9 cellular contexts compared by ENCODE assay signal in genomic region chr9:121286973-121287721, GRCh38. TPM values are rescaled to one million over a fixed set of nuclear protein-coding genes. Genes with fewer than 3 reads are reported as not detected.
DNase-seq lines count a peak whose midpoint lies in the region; ATAC-seq and TF ChIP-seq lines count a peak whose summit lies in the region.
"Had no signal": no experiment of that assay in that cellular context is flagged by ENCODE, and none has a peak within 500 bp of the region (broad histone marks: within the 10 kb centered on the region; RNA-seq: fewer than 3 reads in every experiment).

No MANE protein-coding gene starts in this region.

- DNase-seq in EH (ENCODE audit: low read depth) (peak; percentile 96), M059J (ENCODE audit: low read depth) (peak; percentile 98), Right ventricle myocardium superior (peak; percentile 89), ovary (peak; percentile 85 to 92 (median 87)), NCI-H1930 (lab: John Stamatoyannopoulos, UW) (no peak)
- DNase-seq in activated T-helper 2 cell treated with anti-CD3 and anti-CD28 coated beads, Interferon-gamma antibody, Interleukin-2, Interleukin-4, amounts not matched to agents 10 μg/mL and 5 μg/mL and 100 μg/mL, durations not matched to agents 14 hours and 24 hours and 36 hours (ENCODE audit: low spot score): no peak
- DNase-seq: activated B cell treated with CpG ODN at 0.5 μM for 24 hours had no signal

- WGBS in ovary, 3 donors: 7 to 11% (median 8%) methylated on average over 13 of the region's 13 CpGs

- peak in 1 of 3 donors; percentile 20 for TF ChIP-seq CTCF in ovary (IDR thresholded peaks at IDR 0.05)

- H3K9me3 ChIP-seq in ovary: no peaks in the 10 kb centered on the region

- no peaks in the 10 kb centered on the region for H3K9me3 Mint-ChIP-seq in activated T-helper 2 cell treated with anti-CD3 and anti-CD28 coated beads, Interferon-gamma antibody, Interleukin-2, Interleukin-4, amounts not matched to agents 10 μg/mL and 5 μg/mL and 100 μg/mL, durations not matched to agents 14 hours and 24 hours and 36 hours
- H3K9me3 Mint-ChIP-seq: activated B cell treated with CpG ODN at 0.5 μM for 24 hours had no signal

- TF ChIP-seq EP300 in ovary (IDR thresholded peaks at IDR 0.05): peak; percentile 32

- no peaks in the 10 kb centered on the region for H3K27me3 ChIP-seq in ovary

- H3K4me3 ChIP-seq in ovary: no peak overlapping the region

- intact Hi-C loops in activated T-helper 2 cell treated with anti-CD3 and anti-CD28 coated beads, Interferon-gamma antibody, Interleukin-2, Interleukin-4, amounts not matched to agents 10 μg/mL and 5 μg/mL and 100 μg/mL, durations not matched to agents 14 hours and 24 hours and 36 hours (cut with micrococcal nuclease): no loop called here
- intact Hi-C loops in Right ventricle myocardium superior (cut with DNase I): no loop called here
- intact Hi-C loops in ovary (cut with DNase I): no loop called here

- peaks cover 50% of the 10 kb centered on the region for H3K4me1 ChIP-seq in ovary (ENCODE audit: insufficient read depth)

- H3K36me3 Mint-ChIP-seq in activated T-helper 2 cell treated with anti-CD3 and anti-CD28 coated beads, Interferon-gamma antibody, Interleukin-2, Interleukin-4, amounts not matched to agents 10 μg/mL and 5 μg/mL and 100 μg/mL, durations not matched to agents 14 hours and 24 hours and 36 hours (ENCODE audit: low read depth): no peaks in the 10 kb centered on the region

- H3K27me3 Mint-ChIP-seq in activated T-helper 2 cell treated with anti-CD3 and anti-CD28 coated beads, Interferon-gamma antibody, Interleukin-2, Interleukin-4, amounts not matched to agents 10 μg/mL and 5 μg/mL and 100 μg/mL, durations not matched to agents 14 hours and 24 hours and 36 hours (ENCODE audit: low read depth): no peaks in the 10 kb centered on the region
- H3K27me3 Mint-ChIP-seq: activated B cell treated with CpG ODN at 0.5 μM for 24 hours had no signal

- ATAC-seq in Right ventricle myocardium superior (ENCODE audit: poor library complexity) (peak; percentile 67), GM18505 (IDR thresholded peaks at IDR 0.05; ENCODE audit: unreplicated experiment) (no peak), HG03342 (IDR thresholded peaks at IDR 0.05; ENCODE audit: unreplicated experiment) (no peak)

- H3K27ac ChIP-seq in ovary: peak overlapping the region; percentile 93 to 94

- TF ChIP-seq POLR2A in ovary (IDR thresholded peaks at IDR 0.05): no peak
- TF ChIP-seq POLR2A in GM18505 (IDR thresholded peaks at IDR 0.05; ENCODE audit: borderline replicate concordance, extremely low read depth, insufficient read depth, insufficient read length): no peak

- H3K27ac Mint-ChIP-seq in activated T-helper 2 cell treated with anti-CD3 and anti-CD28 coated beads, Interferon-gamma antibody, Interleukin-2, Interleukin-4, amounts not matched to agents 10 μg/mL and 5 μg/mL and 100 μg/mL, durations not matched to agents 14 hours and 24 hours and 36 hours: peak overlapping the region; percentile 49
- H3K27ac Mint-ChIP-seq: activated B cell treated with CpG ODN at 0.5 μM for 24 hours had no signal

- no peaks in the 10 kb centered on the region for H3K36me3 ChIP-seq in ovary

- peaks cover 23% of the 10 kb centered on the region for H3K4me1 Mint-ChIP-seq in activated T-helper 2 cell treated with anti-CD3 and anti-CD28 coated beads, Interferon-gamma antibody, Interleukin-2, Interleukin-4, amounts not matched to agents 10 μg/mL and 5 μg/mL and 100 μg/mL, durations not matched to agents 14 hours and 24 hours and 36 hours (ENCODE audit: low read depth)

- H3K4me3 Mint-ChIP-seq in activated T-helper 2 cell treated with anti-CD3 and anti-CD28 coated beads, Interferon-gamma antibody, Interleukin-2, Interleukin-4, amounts not matched to agents 10 μg/mL and 5 μg/mL and 100 μg/mL, durations not matched to agents 14 hours and 24 hours and 36 hours (ENCODE audit: low read depth): no peak overlapping the region
- H3K4me3 Mint-ChIP-seq: activated B cell treated with CpG ODN at 0.5 μM for 24 hours had no signal

RNA-seq across cellular contexts. Expression of gene GSN, which starts 19.2 kb away (rescaled TPM):
- 142 and 207 TPM in 2 replicates for total RNA-seq in M059J (2014; rRNA removed; shearing (Covaris generic))
- 1.1 and 1.9 TPM in 2 replicates for total RNA-seq in activated T-helper 2 cell treated with anti-CD3 and anti-CD28 coated beads, Interferon-gamma antibody, Interleukin-2, Interleukin-4, amounts not matched to agents 10 μg/mL and 5 μg/mL and 100 μg/mL, durations not matched to agents 14 hours and 24 hours and 36 hours
- total RNA-seq in Right ventricle myocardium superior (837 TPM), ovary (100 to 1,000 TPM; 188 to 706 (median 295) TPM)
- 100 to 1,000 TPM; 370 to 406 TPM for polyA plus RNA-seq in ovary

Comparison
In these comparisons a context has a peak if more than half of its experiments do, and no peak if none do; other contexts are left out.
1. DNase-seq: peak in EH (single experiment), M059J (single experiment), Right ventricle myocardium superior (single experiment) and ovary (5 of 5); none in activated T-helper 2 cell treated with anti-CD3 and anti-CD28 coated beads, Interferon-gamma antibody, Interleukin-2, Interleukin-4, amounts not matched to agents 10 μg/mL and 5 μg/mL and 100 μg/mL, durations not matched to agents 14 hours and 24 hours and 36 hours (single experiment) and NCI-H1930 (0 of 2).
2. RNA of gene GSN, which starts 19.2 kb away (total RNA-seq): 837 TPM in Right ventricle myocardium superior (single experiment), 188 to 706 TPM in ovary and 142 to 207 TPM in M059J; 1.1 to 1.9 TPM in activated T-helper 2 cell treated with anti-CD3 and anti-CD28 coated beads, Interferon-gamma antibody, Interleukin-2, Interleukin-4, amounts not matched to agents 10 μg/mL and 5 μg/mL and 100 μg/mL, durations not matched to agents 14 hours and 24 hours and 36 hours; every median in the first group is over 10 times any median in the second.